Comparison of ENCODE assay signal across 14 cellular contexts in genomic region chr2:30253873-30254691, GRCh38. TPM values are rescaled to one million over a fixed set of nuclear protein-coding genes. Genes with fewer than 3 reads are reported as not detected.
DNase-seq lines count a peak whose midpoint lies in the region; ATAC-seq, FAIRE-seq and TF ChIP-seq lines count a peak whose summit lies in the region.
"Had no signal": no experiment of that assay in that cellular context is flagged by ENCODE, and none has a peak within 500 bp of the region (broad histone marks: within the 10 kb centered on the region; RNA-seq: fewer than 3 reads in every experiment).

No MANE protein-coding gene starts in this region.

- DNase-seq in AG04450 (ENCODE audit: low read depth, low spot score) (no peak), GM23248 (no peak), astrocyte (ENCODE audit: low read depth) (no peak), naive B cell (no peak), AG08395 (ENCODE audit: low spot score) (no peak), posterior vena cava (ENCODE audit: low spot score) (no peak), BE2C (no peak)
- DNase-seq: activated CD4-positive, CD25-positive, alpha-beta regulatory T cell; activated naive CD4-positive, alpha-beta T cell treated with anti-CD3 and anti-CD28 coated beads for 36 hours; kidney glomerular epithelial cell; stimulated activated CD4-positive, alpha-beta T cell treated with anti-CD3 and anti-CD28 coated beads, Interleukin-1b, Interleukin-23, amount 100 ng/mL, for 48 hours; stimulated activated naive CD4-positive, alpha-beta T cell had no signal

- H3K4me1 Mint-ChIP-seq in astrocyte (ENCODE audit: low read depth, unreplicated experiment) = peaks cover 42% of the 10 kb centered on the region
- H3K4me1 Mint-ChIP-seq in naive B cell = peaks cover 46 to 81% (median 62%) of the 10 kb centered on the region in 3 donors

- in situ Hi-C loops in GM23248 (cut with MboI) = no loop called here

- peak overlapping the region; percentile 75 for H3K4me2 ChIP-seq in GM23248 (ENCODE audit: unreplicated experiment)
- peak overlapping the region; percentile 57 for H3K4me2 ChIP-seq in astrocyte (ENCODE audit: low read length)

- H3K4me3 ChIP-seq in AG04450 (ENCODE audit: low read depth, low read length) (no peak overlapping the region), GM23248 (0 out of 2 replicates have a peak overlapping the region, but pooled peaks have one; percentile 30), astrocyte (ENCODE audit: insufficient read depth, low read depth, low read length) (no peak overlapping the region), BE2C (ENCODE audit: low read depth, low read length) (no peak overlapping the region)

- H3K27me3 ChIP-seq in AG04450 (ENCODE audit: control insufficient read depth, insufficient read depth, low read length) (no peaks in the 10 kb centered on the region), GM23248 (replicated peaks; ENCODE audit: insufficient read depth) (no peaks in the 10 kb centered on the region), astrocyte (ENCODE audit: insufficient read depth, low read length) (no peaks in the 10 kb centered on the region), BE2C (no peaks in the 10 kb centered on the region)

- H3K4me3 Mint-ChIP-seq in astrocyte (ENCODE audit: unreplicated experiment) (no peak overlapping the region), naive B cell (peak overlapping the region in 1 of 8 donors; percentile 15)
- H3K4me3 Mint-ChIP-seq: activated naive CD4-positive, alpha-beta T cell treated with anti-CD3 and anti-CD28 coated beads for 36 hours had no signal

- peaks cover 99% of the 10 kb centered on the region for H3K79me2 ChIP-seq in GM23248 (ENCODE audit: insufficient read depth)
- H3K79me2 ChIP-seq in astrocyte (ENCODE audit: insufficient read depth, low read length) = peaks cover 77% of the 10 kb centered on the region

- H3K36me3 Mint-ChIP-seq in astrocyte (ENCODE audit: low read depth, unreplicated experiment) = peaks cover 28% of the 10 kb centered on the region
- H3K36me3 Mint-ChIP-seq in naive B cell = peaks cover 30 to 40% of the 10 kb centered on the region in 2 donors

- WGBS in GM23248 (ENCODE audit: low coverage in 1 of 2, low lambda C conversion rate in 2 of 2, missing lambda C conversion rate in 2 of 2), 2 experiments = 90 to 96% methylated on average over 9 of the region's 9 CpGs

- H3K27ac Mint-ChIP-seq in astrocyte (ENCODE audit: unreplicated experiment) (no peak overlapping the region), naive B cell (peak overlapping the region in 5 of 6 donors; percentile 27 to 82 (median 80))

- 0 out of 2 replicates have a peak, but pooled peaks cover 6% of the 10 kb centered on the region for H4K20me1 ChIP-seq in GM23248 (ENCODE audit: insufficient read depth)
- H4K20me1 ChIP-seq in astrocyte (ENCODE audit: insufficient read depth, low read length) = peaks cover 69% of the 10 kb centered on the region

- H3K27me3 Mint-ChIP-seq in astrocyte (ENCODE audit: low read depth, unreplicated experiment) = no peaks in the 10 kb centered on the region
- no peaks in the 10 kb centered on the region for H3K27me3 Mint-ChIP-seq in naive B cell

- H3K9ac ChIP-seq in GM23248 (peak overlapping the region; percentile 70), astrocyte (ENCODE audit: low read length) (no peak overlapping the region)

- CTCF ChIA-PET in AG04450 (lab: Charles Lee) = interaction anchor here (1.1 to 3.1 kb wide), 4 partner anchors 14 to 457 kb away, joined by 6 to 15 read pairs (median 6); no protein-coding TSS in a partner anchor

- no peaks in the 10 kb centered on the region for H3K9me3 Mint-ChIP-seq in astrocyte (ENCODE audit: unreplicated experiment)
- H3K9me3 Mint-ChIP-seq in naive B cell = no peaks in the 10 kb centered on the region

- H3K9me2 ChIP-seq in GM23248 (ENCODE audit: insufficient read depth) = no peaks in the 10 kb centered on the region

- ATAC-seq in naive B cell (ENCODE audit: low read depth in 2 of 2) (no peak), GM19324 (IDR thresholded peaks at IDR 0.05; ENCODE audit: low FRiP score, unreplicated experiment) (no peak)

- intact Hi-C loops in posterior vena cava (cut with DNase I) = loop anchor here in 1 of 2 donors (2.0 kb wide), 1 partner anchor 27 kb away; no protein-coding TSS in a partner anchor

- H3K36me3 ChIP-seq in GM23248 (ENCODE audit: low read depth) = peaks cover 49% of the 10 kb centered on the region
- H3K36me3 ChIP-seq in astrocyte (ENCODE audit: insufficient read depth, low read length) = peaks cover 17% of the 10 kb centered on the region
- no peaks in the 10 kb centered on the region for H3K36me3 ChIP-seq in BE2C

- peak overlapping the region; percentile 39 for H3K27ac ChIP-seq in AG04450 (ENCODE audit: low read depth, low read length)
- peak overlapping the region; percentile 88 for H3K27ac ChIP-seq in GM23248
- H3K27ac ChIP-seq in astrocyte (ENCODE audit: low read depth, low read length) = peak overlapping the region; percentile 58
- H3K27ac ChIP-seq: HL-60 had no signal

- H3F3A ChIP-seq in GM23248 (ENCODE audit: insufficient read depth) = peaks cover 74% of the 10 kb centered on the region

- peaks cover 2% of the 10 kb centered on the region; the same call in 1 of the 2 replicates for H3K9me3 ChIP-seq in AG04450 (ENCODE audit: control insufficient read depth, insufficient read depth, low read length)
- no peaks in the 10 kb centered on the region for H3K9me3 ChIP-seq in GM23248 (ENCODE audit: low read depth)
- no peaks in the 10 kb centered on the region for H3K9me3 ChIP-seq in astrocyte (ENCODE audit: insufficient read depth, low read depth, low read length)
- H3K9me3 ChIP-seq in BE2C = no peaks in the 10 kb centered on the region

- peaks cover 30% of the 10 kb centered on the region for H3K4me1 ChIP-seq in GM23248 (ENCODE audit: insufficient read depth)
- H3K4me1 ChIP-seq in astrocyte (ENCODE audit: insufficient read depth, low read length) = peaks cover 20% of the 10 kb centered on the region
- H3K4me1 ChIP-seq in BE2C = peaks cover 9% of the 10 kb centered on the region; the same call in 1 of the 2 replicates

- H2AFZ ChIP-seq in GM23248 (no peak overlapping the region), astrocyte (ENCODE audit: low read depth, low read length) (no peak overlapping the region)

- POLR2A ChIA-PET in AG04450 (lab: Yijun Ruan, JAX) = interaction anchor here (1.0 to 2.2 kb wide), 4 partner anchors 21 to 89 kb away, joined by 3 to 22 read pairs (median 8); partner anchors contain the start of gene LBH

- no peak for FAIRE-seq in astrocyte (lab: Jason Lieb, UNC)

- no peak for TF ChIP-seq CTCF in AG04450 (IDR thresholded peaks at IDR 0.05; ENCODE audit: low read depth, low read length)
- TF ChIP-seq CTCF in astrocyte (IDR thresholded peaks at IDR 0.05; ENCODE audit: insufficient read depth, low read depth, low read length) = no peak
- no peak for TF ChIP-seq CTCF in BE2C (IDR thresholded peaks at IDR 0.05; ENCODE audit: low read depth, low read length)

RNA-seq across cellular contexts. Expression of gene LBH, which starts 22.7 kb away (rescaled TPM):
- polyA plus RNA-seq in AG04450 (2011; rRNA removed) (381 and 463 TPM in 2 replicates), GM23248 (2016; fragmentation: Nextera tagmentation; extraction: Ambion mirVana) (155 and 162 TPM in 2 replicates), naive B cell (ENCODE audit: low read depth in 6 of 6) (100 to 1,000 TPM; 191 to 297 (median 221) TPM)
- 582 and 710 TPM in 2 replicates for polyA minus RNA-seq in AG04450 (2011; rRNA and poly(A)+ RNA removed)
- total RNA-seq in GM23248 (2014; rRNA removed; shearing (Covaris generic)) = 189 and 285 TPM in 2 replicates
- total RNA-seq in astrocyte (51.7 and 63.7 TPM in 2 replicates), posterior vena cava (100 to 1,000 TPM; 104 to 280 TPM)
- 9.8 TPM for polyA plus RNA-seq in BE2C (2012; ENCODE audit: insufficient read depth, insufficient read length, low read depth)
